ENCODE assay signal across 10 cellular contexts in genomic region chrX:65607070-65607742, GRCh38.
DNase-seq lines count a peak whose midpoint lies in the region; ATAC-seq, FAIRE-seq and TF ChIP-seq lines count a peak whose summit lies in the region.
"Had no signal": no experiment of that assay in that cellular context is flagged by ENCODE, and none has a peak within 500 bp of the region (broad histone marks: within the 10 kb centered on the region; RNA-seq: fewer than 3 reads in every experiment).

No MANE protein-coding gene starts in this region.

- no peak overlapping the region for H3K9ac ChIP-seq in GM12878 (ENCODE audit: control insufficient read depth, insufficient read depth, low read length)

- no peak for TF ChIP-seq POLR2A in GM12878 (IDR thresholded peaks at IDR 0.05; ENCODE audit: low read depth, low read length)

- peak overlapping the region; percentile 30 to 89 (median 51) for H3K27ac Mint-ChIP-seq in CD8-positive, alpha-beta memory T cell

- H4K20me1 ChIP-seq in GM12878 (ENCODE audit: control insufficient read depth, insufficient read depth), result no peaks in the 10 kb centered on the region

- H2AFZ ChIP-seq in GM12878 (ENCODE audit: control insufficient read depth, low read depth, low read length), result no peak overlapping the region

- H3K27ac ChIP-seq in CD8-positive, alpha-beta memory T cell (ENCODE audit: low read depth, low read length), result no peak overlapping the region
- no peak overlapping the region for H3K27ac ChIP-seq in GM12878 (ENCODE audit: control insufficient read depth, insufficient read depth)
- H3K27ac ChIP-seq: SJSA1 had no signal

- H3K9me3 ChIP-seq in CD8-positive, alpha-beta memory T cell (ENCODE audit: low read length), result no peaks in the 10 kb centered on the region
- no peaks in the 10 kb centered on the region; the same call in 2 of the 3 replicates for H3K9me3 ChIP-seq in GM12878 (replicated peaks; ENCODE audit: control insufficient read depth, insufficient read depth, low read length)
- H3K9me3 ChIP-seq: SJSA1 had no signal

- TF ChIP-seq CTCF in GM12878 (IDR thresholded peaks at IDR 0.05 in 2 of 3, conservative IDR thresholded peaks at IDR 0.05 in 1 of 3; ENCODE audit: control insufficient read depth in 2 of 3, extremely low read depth in 1 of 3, insufficient read depth in 1 of 3, low read depth in 3 of 3, low read length in 3 of 3), result no peak

- RAD21 ChIA-PET in GM12878 (lab: Charles Lee; ENCODE audit: unreplicated experiment), result interaction anchor here (0.9 kb wide), 1 partner anchor 11 kb away, joined by 3 read pairs; no protein-coding TSS in a partner anchor

- POLR2A ChIA-PET in CD8-positive, alpha-beta memory T cell (lab: Charles Lee), result no interaction called here
- POLR2A ChIA-PET in GM12878 (lab: Charles Lee), result no interaction called here

- BruUV-seq in GM12878 (replicated peaks; lab: Mats Ljungman, UMichigan), result no TSS peak

- H3K79me2 ChIP-seq in GM12878 (ENCODE audit: control insufficient read depth, insufficient read depth, low read length), result no peaks in the 10 kb centered on the region

- H3K4me1 Mint-ChIP-seq in CD8-positive, alpha-beta memory T cell, result peaks cover 49 to 74% (median 73%) of the 10 kb centered on the region in 3 donors

- CTCF ChIA-PET in CD8-positive, alpha-beta memory T cell (lab: Charles Lee), result no interaction called here
- CTCF ChIA-PET in GM12878 (lab: Yijun Ruan, JAX), result no interaction called here

- TF ChIP-seq EP300 in GM12878 (IDR thresholded peaks at IDR 0.05; ENCODE audit: borderline replicate concordance in 1 of 2, control insufficient read depth in 1 of 2, low read depth in 2 of 2, low read length in 2 of 2), result no peak

- SMC1A ChIA-PET in GM12878 (lab: Charles Lee; ENCODE audit: uncharacterized antibody, unreplicated experiment), result interaction anchor here (1.1 kb wide), 1 partner anchor 96 kb away, joined by 3 read pairs; no protein-coding TSS in a partner anchor

- intact Hi-C loops in GM12878 (cut with micrococcal nuclease; ENCODE audit: unreplicated experiment), result no loop called here
- intact Hi-C loops in Right ventricle myocardium inferior (cut with DNase I), result no loop called here

- H3K4me3 ChIP-seq in CD8-positive, alpha-beta memory T cell (ENCODE audit: low read length), result no peak overlapping the region
- H3K4me3 ChIP-seq in GM12878, result no peak overlapping the region
- H3K4me3 ChIP-seq: SJSA1 had no signal

- in situ Hi-C loops in GM12878 (cut with MboI), result no loop called here

- no peak overlapping the region for H3K4me2 ChIP-seq in GM12878 (ENCODE audit: control insufficient read depth, insufficient read depth)

- peaks cover 26% of the 10 kb centered on the region for H3K4me1 ChIP-seq in CD8-positive, alpha-beta memory T cell (ENCODE audit: insufficient read depth, low read length)
- no peaks in the 10 kb centered on the region for H3K4me1 ChIP-seq in GM12878 (ENCODE audit: control insufficient read depth, insufficient read depth, low read length)

- no peak for TF ChIP-seq RAD21 in GM12878 (IDR thresholded peaks at IDR 0.05; ENCODE audit: insufficient read depth, low read depth, low read length)

- FAIRE-seq in GM12878 (lab: Jason Lieb, UNC), result no peak

- no peaks in the 10 kb centered on the region for H3K36me3 ChIP-seq in CD8-positive, alpha-beta memory T cell (ENCODE audit: insufficient read depth, low read length)
- no peaks in the 10 kb centered on the region for H3K36me3 ChIP-seq in GM12878 (ENCODE audit: control insufficient read depth in 2 of 2, insufficient read depth in 2 of 2, low read length in 1 of 2)
- H3K36me3 ChIP-seq: SJSA1 had no signal

- H3K4me3 Mint-ChIP-seq in CD8-positive, alpha-beta memory T cell, result peak overlapping the region in 3 of 7 donors; percentile 21 to 55 (median 40)
- H3K4me3 Mint-ChIP-seq: IgD-negative memory B cell had no signal

- H3K36me3 Mint-ChIP-seq in CD8-positive, alpha-beta memory T cell, result peaks cover 0 to 8% (median 1%) of the 10 kb centered on the region in 3 donors

- 2% methylated on average over 3 of the region's 3 CpGs for WGBS in GM12878 (ENCODE audit: insufficient coverage, insufficient replicate concordance, low lambda C conversion rate, missing lambda C conversion rate)

- no peaks in the 10 kb centered on the region for H3K27me3 ChIP-seq in CD8-positive, alpha-beta memory T cell (ENCODE audit: insufficient read depth, low read length, poor library complexity, severe bottlenecking)
- H3K27me3 ChIP-seq in GM12878 (replicated peaks in 1 of 2; ENCODE audit: control insufficient read depth in 2 of 2, insufficient read depth in 2 of 2, low read length in 1 of 2), result no peaks in the 10 kb centered on the region
- H3K27me3 ChIP-seq: SJSA1 had no signal

- no peaks in the 10 kb centered on the region for H3K9me3 Mint-ChIP-seq in CD8-positive, alpha-beta memory T cell
- H3K9me3 Mint-ChIP-seq: IgD-negative memory B cell had no signal

- DNase-seq in CD8-positive, alpha-beta memory T cell, result no peak
- peak; percentile 41 for DNase-seq in LHCN-M2 (ENCODE audit: low read depth)
- no peak for DNase-seq in GM12878 (ENCODE audit: low read depth, low spot score)
- no peak for DNase-seq in Right ventricle myocardium inferior (ENCODE audit: missing footprints)
- DNase-seq in iPS-NIHi7 (ENCODE audit: extremely low spot score), result no peak
- DNase-seq in activated gamma-delta T cell treated with Interleukin-2 at 50 U/mL for 16 hours, result no peak

- peaks cover 0 to 5% of the 10 kb centered on the region in 2 donors for H3K27me3 Mint-ChIP-seq in CD8-positive, alpha-beta memory T cell

- ATAC-seq in GM18907 (IDR thresholded peaks at IDR 0.05; ENCODE audit: unreplicated experiment) (peak; percentile 78), GM12878 (peak; percentile 68), Right ventricle myocardium inferior (no peak), HG03159 (IDR thresholded peaks at IDR 0.05; ENCODE audit: unreplicated experiment) (no peak)

TF ChIP-seq in GM12878, 131 proteins besides CTCF, POLR2A, EP300 and RAD21:
- no peak for TF ChIP-seq CEBPZ (IDR thresholded peaks at IDR 0.05; ENCODE audit: low read depth, low read length)
- TF ChIP-seq NBN (IDR thresholded peaks at IDR 0.05), result no peak
- TF ChIP-seq RUNX3 (IDR thresholded peaks at IDR 0.05; ENCODE audit: low read length), result peak; percentile 58

Comparison
In these comparisons a context has a peak if more than half of its experiments do, and no peak if none do; other contexts are left out.
1. ATAC-seq: peak in GM18907 (single experiment) and GM12878 (single experiment); none in Right ventricle myocardium inferior (single experiment) and HG03159 (single experiment).